23 cellular contexts compared by ENCODE assay signal in the genomic region with DNA sequence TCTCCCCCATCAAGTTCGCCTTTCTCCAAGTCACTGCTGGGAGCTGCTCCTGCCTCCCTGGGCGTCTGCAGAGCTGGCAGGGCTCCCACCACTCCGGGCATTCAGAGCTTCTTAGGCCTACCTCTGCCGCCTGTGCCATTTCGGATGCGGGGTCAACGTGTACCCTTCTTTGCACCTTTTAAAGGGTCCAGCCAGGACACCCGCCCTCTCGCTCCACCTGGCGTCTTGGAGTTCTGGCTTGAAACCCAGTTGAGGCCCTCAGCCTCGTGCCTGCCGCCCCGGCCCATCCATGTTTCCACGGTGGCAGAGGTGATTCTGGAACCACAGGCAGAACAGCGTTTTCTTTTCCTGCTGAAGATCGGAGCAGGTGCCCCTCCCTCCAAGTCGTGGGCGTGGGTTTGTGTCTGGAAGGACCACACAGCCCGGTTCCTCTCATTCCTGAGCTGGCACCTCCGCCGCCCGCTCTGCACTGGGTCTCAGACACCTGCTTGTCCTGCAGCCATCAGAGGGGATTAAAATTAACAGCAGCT. TPM values are rescaled to one million over a fixed set of nuclear protein-coding genes. Genes with fewer than 3 reads are reported as not detected.
DNase-seq lines count a peak whose midpoint lies in the region; ATAC-seq, FAIRE-seq and TF ChIP-seq lines count a peak whose summit lies in the region.
"Had no signal": no experiment of that assay in that cellular context is flagged by ENCODE, and none has a peak within 500 bp of the region (broad histone marks: within the 10 kb centered on the region; RNA-seq: fewer than 3 reads in every experiment).

No MANE protein-coding gene starts in this region.

- TF ChIP-seq RAD21 in K562 (CRISPR knock-in tag; conservative IDR thresholded peaks at IDR 0.05 in 1 of 2, IDR thresholded peaks at IDR 0.05 in 1 of 2), result no peak

- H2AFZ ChIP-seq in K562 (ENCODE audit: low read depth, low read length) (no peak overlapping the region), neural progenitor cell (replicated peaks) (no peak overlapping the region)

- WGBS in K562 (ENCODE audit: insufficient coverage, low coverage, missing lambda C conversion rate), result 3% methylated on average over 22 of the region's 22 CpGs

- ATAC-seq in K562 (no peak), GM21528 (IDR thresholded peaks at IDR 0.05; ENCODE audit: low FRiP score, unreplicated experiment) (no peak)
- ATAC-seq in activated T-helper 17 cell treated with anti-CD3 and anti-CD28 coated beads, Interleukin-2, amount 50 U/mL, for 72 hours (replicated peaks), result no peak
- ATAC-seq: Panc1 had no signal

- peaks cover 14% of the 10 kb centered on the region for H3K27me3 Mint-ChIP-seq in neural progenitor cell (ENCODE audit: insufficient read depth, low read depth)
- peaks cover 11% of the 10 kb centered on the region for H3K27me3 Mint-ChIP-seq in activated T-helper 17 cell treated with anti-CD3 and anti-CD28 coated beads, Interleukin-2, amount 50 U/mL, for 72 hours

- H4K20me1 ChIP-seq in K562 (replicated peaks; ENCODE audit: control insufficient read depth, insufficient read depth, low read length), result peaks cover 29% of the 10 kb centered on the region
- no peaks in the 10 kb centered on the region for H4K20me1 ChIP-seq in neural progenitor cell (ENCODE audit: low read depth)

- BruUV-seq in K562 (replicated peaks; lab: Mats Ljungman, UMichigan), result no TSS peak

- peaks cover 5% of the 10 kb centered on the region for H3K36me3 Mint-ChIP-seq in neural progenitor cell
- no peaks in the 10 kb centered on the region for H3K36me3 Mint-ChIP-seq in activated T-helper 17 cell treated with anti-CD3 and anti-CD28 coated beads, Interleukin-2, amount 50 U/mL, for 72 hours (ENCODE audit: low read depth)
- H3K36me3 Mint-ChIP-seq: CD14-positive monocyte had no signal

- H3K9ac ChIP-seq in K562 (ENCODE audit: insufficient read depth in 1 of 2, low read depth in 2 of 2, low read length in 2 of 2), result no peak overlapping the region
- no peak overlapping the region for H3K9ac ChIP-seq in neural progenitor cell

- TF ChIP-seq EP300 in K562 (IDR thresholded peaks at IDR 0.05; ENCODE audit: low read length), result no peak

- H3K27ac Mint-ChIP-seq in neural progenitor cell, result no peak overlapping the region
- no peak overlapping the region for H3K27ac Mint-ChIP-seq in activated T-helper 17 cell treated with anti-CD3 and anti-CD28 coated beads, Interleukin-2, amount 50 U/mL, for 72 hours
- H3K27ac Mint-ChIP-seq: CD14-positive monocyte had no signal

- H3K36me3 ChIP-seq in H7 (replicated peaks; ENCODE audit: control insufficient read depth, insufficient read depth, low read length) (no peaks in the 10 kb centered on the region), K562 (ENCODE audit: control insufficient read depth, insufficient read depth, low read length) (peaks cover 6% of the 10 kb centered on the region; the same call in 1 of the 3 replicates), neural progenitor cell (no peaks in the 10 kb centered on the region)
- H3K36me3 ChIP-seq: SJSA1 had no signal

- no peaks in the 10 kb centered on the region for H3K9me1 ChIP-seq in K562 (ENCODE audit: control insufficient read depth, insufficient read depth, low read length)

- H3K9me3 ChIP-seq in K562 (replicated peaks; ENCODE audit: control insufficient read depth, insufficient read depth, low read depth, low read length) (no peaks in the 10 kb centered on the region), neural progenitor cell (ENCODE audit: low read depth) (no peaks in the 10 kb centered on the region)
- H3K9me3 ChIP-seq: MG63, SJSA1 had no signal

- H3K4me2 ChIP-seq in K562 (ENCODE audit: insufficient read depth, low read length) (no peak overlapping the region), neural progenitor cell (peak overlapping the region; percentile 45)

- DNase-seq in NCI-H82 (lab: John Stamatoyannopoulos, UW) (peak; percentile 15), NCI-H82 treated with DMSO at 0.1 percent for 48 hours (lab: John Stamatoyannopoulos, UW; ENCODE audit: unreplicated experiment) (no peak), H7 (peak; percentile 68), K562 (ENCODE audit: extremely low read depth in 1 of 4, low spot score in 3 of 4) (no peak), neural progenitor cell (ENCODE audit: low spot score) (peak; percentile 36), activated T-cell treated with anti-CD3 and anti-CD28 coated beads for 4 hours (no peak)
- DNase-seq: DMS53, GDM1, MG63, NCI-H1048, NCI-H1417 treated with DMSO at 0.1 percent for 48 hours, NCI-H187 treated with DMSO at 0.1 percent for 48 hours, NCI-H2107, NCI-H69 had no signal

- H3K4me1 ChIP-seq in K562 (replicated peaks in 1 of 2; ENCODE audit: control insufficient read depth in 2 of 2, insufficient read depth in 2 of 2, low read length in 2 of 2) (peaks cover 0 to 12% of the 10 kb centered on the region in 2 experiments; a peak in 1 of 5 replicates), neural progenitor cell (peaks cover 30% of the 10 kb centered on the region)

- CTCF ChIA-PET in K562 (lab: Yijun Ruan, JAX; ENCODE audit: low intra/inter-chr PET ratio), result no interaction called here

- H3K27ac ChIP-seq in K562 (ENCODE audit: extremely low read depth, low read depth, low read length) (no peak overlapping the region), neural progenitor cell (no peak overlapping the region)
- H3K27ac ChIP-seq: SJSA1 had no signal

- H3K27me3 ChIP-seq in H7 (ENCODE audit: control insufficient read depth, insufficient read depth, low read length) (no peaks in the 10 kb centered on the region), K562 (ENCODE audit: control insufficient read depth in 2 of 2, insufficient read depth in 2 of 2, low read length in 2 of 2) (peaks cover 60 to 77% of the 10 kb centered on the region in 2 experiments), neural progenitor cell (peaks cover 10% of the 10 kb centered on the region)
- H3K27me3 ChIP-seq: MG63 had no signal

- H3K79me2 ChIP-seq in K562 (ENCODE audit: control insufficient read depth, insufficient read depth, low read length) (no peaks in the 10 kb centered on the region), neural progenitor cell (ENCODE audit: low read depth) (no peaks in the 10 kb centered on the region)

- peaks cover 10% of the 10 kb centered on the region for H3F3A ChIP-seq in neural progenitor cell (ENCODE audit: low read depth)

- no peak for TF ChIP-seq CTCF in K562 (IDR thresholded peaks at IDR 0.05 in 2 of 3, conservative IDR thresholded peaks at IDR 0.05 in 1 of 3; ENCODE audit: insufficient read depth in 2 of 3, low read depth in 1 of 3, low read length in 3 of 3)
- TF ChIP-seq CTCF in neural progenitor cell (IDR thresholded peaks at IDR 0.05), result no peak

- no peak overlapping the region for H3K4me3 ChIP-seq in H7 (ENCODE audit: insufficient read depth, low read depth, low read length)
- H3K4me3 ChIP-seq in K562, result no peak overlapping the region
- no peak overlapping the region for H3K4me3 ChIP-seq in neural progenitor cell
- H3K4me3 ChIP-seq: MG63, SJSA1 had no signal

- no peak for FAIRE-seq in K562 (lab: Jason Lieb, UNC)
- FAIRE-seq: A204.1, D721Med, H1 had no signal

- intact Hi-C loops in K562 (cut with micrococcal nuclease), result no loop called here

- no peaks in the 10 kb centered on the region for H3K9me3 Mint-ChIP-seq in neural progenitor cell
- no peaks in the 10 kb centered on the region for H3K9me3 Mint-ChIP-seq in activated T-helper 17 cell treated with anti-CD3 and anti-CD28 coated beads, Interleukin-2, amount 50 U/mL, for 72 hours

- H3K4me3 Mint-ChIP-seq in neural progenitor cell, result no peak overlapping the region
- no peak overlapping the region for H3K4me3 Mint-ChIP-seq in activated T-helper 17 cell treated with anti-CD3 and anti-CD28 coated beads, Interleukin-2, amount 50 U/mL, for 72 hours

- in situ Hi-C loops in K562 (cut with MboI), result no loop called here

- POLR2A ChIA-PET in K562 (lab: Yijun Ruan, JAX), result interaction anchor here (0.9 kb wide), 1 partner anchor 13 kb away, joined by 4 read pairs; no protein-coding TSS in a partner anchor

- peaks cover 37% of the 10 kb centered on the region for H3K4me1 Mint-ChIP-seq in neural progenitor cell
- no peaks in the 10 kb centered on the region for H3K4me1 Mint-ChIP-seq in activated T-helper 17 cell treated with anti-CD3 and anti-CD28 coated beads, Interleukin-2, amount 50 U/mL, for 72 hours
- H3K4me1 Mint-ChIP-seq: CD14-positive monocyte had no signal

- no peak for TF ChIP-seq POLR2A in K562 (conservative IDR thresholded peaks at IDR 0.05)

RNA-seq across cellular contexts. Expression of a gene that starts 32.9 kb away (rescaled TPM):
- total RNA-seq in H7 (2014; rRNA removed; shearing (Covaris generic)), result 35.2 and 51.9 TPM in 2 replicates
- total RNA-seq in K562 (2011; cell fraction: chromatin; rRNA removed; ENCODE audit: low replicate concordance), result 19.2 and 34.5 TPM in 2 replicates
- total RNA-seq in K562 (2011; cell fraction: nucleolus; rRNA removed), result 50.4 and 58.7 TPM in 2 replicates
- total RNA-seq in K562 (2011; cell fraction: nucleoplasm; rRNA removed), result 40.3 and 48.3 TPM in 2 replicates
- 187 and 258 TPM in 2 replicates for total RNA-seq in K562 (2014; rRNA removed)
- 61.1 and 77.0 TPM in 2 replicates for total RNA-seq in K562 (2014; rRNA removed; fragmentation: Illumina TruSeq; extraction: Trizol)
- 154 and 169 TPM in 2 replicates for total RNA-seq in K562 (2015; rRNA removed; fragmentation: Illumina TruSeq; extraction: Trizol)
- 97.2 and 104 TPM in 2 replicates for total RNA-seq in K562 (2021)
- polyA plus RNA-seq in K562 (2011; rRNA removed), result 52.7 and 54.7 TPM in 2 replicates
- 172 and 193 TPM in 2 replicates for polyA plus RNA-seq in K562 (2011; cell fraction: cytosol; rRNA removed)
- 53.4 and 60.6 TPM in 2 replicates for polyA plus RNA-seq in K562 (2011; cell fraction: nucleus; rRNA removed)
- 123 and 325 TPM in 2 replicates for polyA plus RNA-seq in K562 (2012)
- 73.1 and 114 TPM in 2 replicates for polyA plus RNA-seq in K562 (2014; fragmentation: Illumina TruSeq; extraction: Trizol)
- polyA plus RNA-seq in K562 (2014; fragmentation: Nextera tagmentation; extraction: Ambion mirVana), result 10 to 100 TPM; 36.1 to 67.5 TPM
- polyA plus RNA-seq in K562 (2014; rRNA removed), result 238 and 291 TPM in 2 replicates
- 23.4 and 29.5 TPM in 2 replicates for polyA minus RNA-seq in K562 (2011; rRNA and poly(A)+ RNA removed)
- 51.9 and 68.1 TPM in 2 replicates for polyA minus RNA-seq in K562 (2011; cell fraction: cytosol; rRNA and poly(A)+ RNA removed)
- polyA minus RNA-seq in K562 (2011; cell fraction: nucleus; rRNA and poly(A)+ RNA removed), result 27.2 and 41.0 TPM in 2 replicates
- total RNA-seq in neural progenitor cell (ENCODE audit: low replicate concordance), result 54.2 TPM in 2 replicates
- 10 to 100 TPM; 13.0 to 35.1 TPM for total RNA-seq in activated T-helper 17 cell treated with anti-CD3 and anti-CD28 coated beads, Interleukin-2, amount 50 U/mL, for 72 hours

RNA-seq across cellular contexts. Expression of a gene that starts 34.5 kb away (rescaled TPM):
- total RNA-seq in H7 (2014; rRNA removed; shearing (Covaris generic)), result 49.4 and 83.8 TPM in 2 replicates
- 26.7 and 58.3 TPM in 2 replicates for total RNA-seq in K562 (2011; cell fraction: chromatin; rRNA removed; ENCODE audit: low replicate concordance)
- total RNA-seq in K562 (2011; cell fraction: nucleolus; rRNA removed), result 61.8 and 76.9 TPM in 2 replicates
- total RNA-seq in K562 (2011; cell fraction: nucleoplasm; rRNA removed), result 52.0 and 86.6 TPM in 2 replicates
- total RNA-seq in K562 (2014; rRNA removed) (120 and 124 TPM in 2 replicates), K562 (2014; rRNA removed; fragmentation: Illumina TruSeq; extraction: Trizol) (78.3 and 79.2 TPM in 2 replicates), K562 (2015; rRNA removed; fragmentation: Illumina TruSeq; extraction: Trizol) (98.6 and 111 TPM in 2 replicates), K562 (2021) (99.7 and 108 TPM in 2 replicates), neural progenitor cell (ENCODE audit: low replicate concordance) (22.2 and 30.2 TPM in 2 replicates)
- polyA plus RNA-seq in K562 (2011; rRNA removed) (126 and 153 TPM in 2 replicates), K562 (2014; fragmentation: Illumina TruSeq; extraction: Trizol) (120 and 123 TPM in 2 replicates), K562 (2014; fragmentation: Nextera tagmentation; extraction: Ambion mirVana) (100 to 1,000 TPM; 550 to 557 TPM), K562 (2014; rRNA removed) (184 and 199 TPM in 2 replicates)
- polyA plus RNA-seq in K562 (2011; cell fraction: cytosol; rRNA removed), result 98.6 and 153 TPM in 2 replicates
- polyA plus RNA-seq in K562 (2011; cell fraction: nucleus; rRNA removed), result 99.5 and 103 TPM in 2 replicates
- polyA plus RNA-seq in K562 (2012), result 83.2 and 123 TPM in 2 replicates
- polyA minus RNA-seq in K562 (2011; rRNA and poly(A)+ RNA removed), result 53.5 and 58.0 TPM in 2 replicates
- 31.9 and 33.4 TPM in 2 replicates for polyA minus RNA-seq in K562 (2011; cell fraction: cytosol; rRNA and poly(A)+ RNA removed)
- 37.2 and 53.5 TPM in 2 replicates for polyA minus RNA-seq in K562 (2011; cell fraction: nucleus; rRNA and poly(A)+ RNA removed)
- 10 to 100 TPM; 50.3 to 74.0 TPM for total RNA-seq in activated T-helper 17 cell treated with anti-CD3 and anti-CD28 coated beads, Interleukin-2, amount 50 U/mL, for 72 hours

RNA-seq across cellular contexts. Expression of a gene that starts 48.6 kb away (rescaled TPM):
- 15.4 and 17.9 TPM in 2 replicates for total RNA-seq in H7 (2014; rRNA removed; shearing (Covaris generic))
- total RNA-seq in K562 (2011; cell fraction: chromatin; rRNA removed; ENCODE audit: low replicate concordance), result 0.21 TPM in 1 of 2 replicates, not detected in the other
- not detected in 2 replicates for total RNA-seq in K562 (2011; cell fraction: nucleolus; rRNA removed)
- total RNA-seq in K562 (2011; cell fraction: nucleoplasm; rRNA removed), result not detected in 2 replicates
- total RNA-seq in K562 (2014; rRNA removed) (not detected in 2 replicates), K562 (2014; rRNA removed; fragmentation: Illumina TruSeq; extraction: Trizol) (not detected in 2 replicates), K562 (2015; rRNA removed; fragmentation: Illumina TruSeq; extraction: Trizol) (not detected in 2 replicates), K562 (2021) (not detected in 2 replicates), neural progenitor cell (ENCODE audit: low replicate concordance) (not detected in 2 replicates)
- polyA plus RNA-seq in K562 (2011; rRNA removed) (not detected in 2 replicates), K562 (2014; fragmentation: Illumina TruSeq; extraction: Trizol) (not detected in 2 replicates), K562 (2014; fragmentation: Nextera tagmentation; extraction: Ambion mirVana) (not detected), K562 (2014; rRNA removed) (not detected in 2 replicates)
- polyA plus RNA-seq in K562 (2011; cell fraction: cytosol; rRNA removed), result not detected in 2 replicates
- polyA plus RNA-seq in K562 (2011; cell fraction: nucleus; rRNA removed), result 0.10 TPM in 1 of 2 replicates, not detected in the other
- 0.11 TPM in 1 of 2 replicates, not detected in the other for polyA plus RNA-seq in K562 (2012)
- polyA minus RNA-seq in K562 (2011; rRNA and poly(A)+ RNA removed), result not detected in 2 replicates
- not detected in 2 replicates for polyA minus RNA-seq in K562 (2011; cell fraction: cytosol; rRNA and poly(A)+ RNA removed)
- polyA minus RNA-seq in K562 (2011; cell fraction: nucleus; rRNA and poly(A)+ RNA removed), result 0.11 TPM in 1 of 2 replicates, not detected in the other
- not detected for total RNA-seq in activated T-helper 17 cell treated with anti-CD3 and anti-CD28 coated beads, Interleukin-2, amount 50 U/mL, for 72 hours
- total RNA-seq: LHCN-M2, SJSA1 had no signal
- polyA plus RNA-seq: CD14-positive monocyte had no signal

Comparison
In these comparisons a context has a peak if more than half of its experiments do, and no peak if none do; other contexts are left out.
1. DNase-seq: peak in NCI-H82 (single experiment), H7 (single experiment) and neural progenitor cell (single experiment); none in NCI-H82 treated with DMSO at 0.1 percent for 48 hours (single experiment), K562 (0 of 4) and activated T-cell treated with anti-CD3 and anti-CD28 coated beads for 4 hours (single experiment).
2. RNA of a gene that starts 48.6 kb away (total RNA-seq): 15.4 to 17.9 TPM in H7; 0.21 TPM in K562, not detected in neural progenitor cell and not detected in activated T-helper 17 cell treated with anti-CD3 and anti-CD28 coated beads, Interleukin-2, amount 50 U/mL, for 72 hours; every median in the first group is over 10 times any median in the second.